11 cellular contexts compared by ENCODE assay signal in genomic region chr13:113110852-113111315, GRCh38. TPM values are rescaled to one million over a fixed set of nuclear protein-coding genes. Genes with fewer than 3 reads are reported as not detected.
A peak's percentile ranks its signal among the peaks of the same experiment; 100 is the strongest.
DNase-seq lines count a peak whose midpoint lies in the region; ATAC-seq and TF ChIP-seq lines count a peak whose summit lies in the region.
"Had no signal": no experiment of that assay in that cellular context is flagged by ENCODE, and none has a peak within 500 bp of the region (broad histone marks: within the 10 kb centered on the region; RNA-seq: fewer than 3 reads in every experiment).

No MANE protein-coding gene starts in this region.

- no peaks in the 10 kb centered on the region for H3K9me3 Mint-ChIP-seq in T-cell

- no peak overlapping the region for H3K27ac Mint-ChIP-seq in T-cell

- no TSS peak for BruUV-seq in PC-3 (replicated peaks; lab: Mats Ljungman, UMichigan)

- H3K36me3 Mint-ChIP-seq in T-cell, result no peaks in the 10 kb centered on the region

- H3K27ac ChIP-seq in ACC112 (ENCODE audit: low read depth, low read length), result no peak overlapping the region
- H3K27ac ChIP-seq in heart left ventricle, result no peak overlapping the region
- no peak overlapping the region for H3K27ac ChIP-seq in osteoblast (ENCODE audit: low read depth, low read length)
- H3K27ac ChIP-seq in PC-3 (ENCODE audit: low read length), result no peak overlapping the region

- H3K4me1 Mint-ChIP-seq in T-cell, result peaks cover 0 to 5% (median 3%) of the 10 kb centered on the region in 3 donors

- peak overlapping the region; percentile 51 to 65 (median 60) for H3K4me3 Mint-ChIP-seq in T-cell

- H3K79me2 ChIP-seq in ACC112 (ENCODE audit: control insufficient read depth, insufficient read depth, low read length, unreplicated experiment) (no peaks in the 10 kb centered on the region), osteoblast (ENCODE audit: insufficient read depth, low read length) (no peaks in the 10 kb centered on the region), PC-3 (ENCODE audit: low read length) (no peaks in the 10 kb centered on the region)

- H3K27me3 ChIP-seq in ACC112 (ENCODE audit: insufficient read depth, low read length), result peaks cover 21% of the 10 kb centered on the region
- H3K27me3 ChIP-seq in heart left ventricle, result peaks cover 4 to 28% (median 21%) of the 10 kb centered on the region in 9 donors
- peaks cover 15% of the 10 kb centered on the region for H3K27me3 ChIP-seq in osteoblast (ENCODE audit: insufficient read depth, low read length)
- no peaks in the 10 kb centered on the region for H3K27me3 ChIP-seq in PC-3 (ENCODE audit: low read length)

- no peak overlapping the region for H3K9ac ChIP-seq in PC-3 (ENCODE audit: low read length)

- 16 to 48% (median 22%) methylated on average over 20 to 49 of the region's 49 CpGs for WGBS in heart left ventricle, 4 donors

- H3K4me2 ChIP-seq in osteoblast (ENCODE audit: insufficient read depth, low read length), result no peak overlapping the region
- no peak overlapping the region for H3K4me2 ChIP-seq in PC-3 (ENCODE audit: low read length)

- DNase-seq in T-cell (no peak), heart left ventricle (peak in 3 of 5 donors; percentile 14 to 48 (median 16)), osteoblast (ENCODE audit: insufficient read length, low spot score, missing footprints) (peak; percentile 26), NCI-H774 (lab: John Stamatoyannopoulos, UW) (no peak), PC-3 (no peak), T-helper 2 cell (no peak)
- DNase-seq: NCI-H2029 treated with DMSO at 0.1 percent for 48 hours, SHP77 treated with DMSO at 0.1 percent for 48 hours had no signal

- no peaks in the 10 kb centered on the region for H3K9me2 ChIP-seq in PC-3 (replicated peaks; ENCODE audit: low read length)

- H3F3A ChIP-seq in PC-3 (ENCODE audit: low read length, unreplicated experiment), result no peaks in the 10 kb centered on the region

- no peak for TF ChIP-seq CTCF in heart left ventricle (IDR thresholded peaks at IDR 0.05)
- TF ChIP-seq CTCF in osteoblast (IDR thresholded peaks at IDR 0.05; ENCODE audit: extremely low read depth, low read depth, low read length), result no peak
- no peak for TF ChIP-seq CTCF in PC-3 (conservative IDR thresholded peaks at IDR 0.05; ENCODE audit: low read depth, low read length)

- no peaks in the 10 kb centered on the region for H3K36me3 ChIP-seq in ACC112 (ENCODE audit: insufficient read depth, low read length)
- no peaks in the 10 kb centered on the region for H3K36me3 ChIP-seq in heart left ventricle
- H3K36me3 ChIP-seq in osteoblast (ENCODE audit: insufficient read depth, low read length), result no peaks in the 10 kb centered on the region
- H3K36me3 ChIP-seq in PC-3 (ENCODE audit: low read depth, low read length), result no peaks in the 10 kb centered on the region

- H2AFZ ChIP-seq in ACC112 (ENCODE audit: low read length, unreplicated experiment) (no peak overlapping the region), osteoblast (ENCODE audit: low read length) (no peak overlapping the region), PC-3 (ENCODE audit: low read length) (no peak overlapping the region)

- CTCF ChIA-PET in T-cell (lab: Charles Lee) (no interaction called here), PC-3 (lab: Charles Lee) (no interaction called here)

- POLR2A ChIA-PET in T-cell (lab: Charles Lee), result no interaction called here
- POLR2A ChIA-PET in PC-3 (lab: Charles Lee; ENCODE audit: unreplicated experiment), result no interaction called here

- H3K9me3 ChIP-seq in heart left ventricle (no peaks in the 10 kb centered on the region), osteoblast (ENCODE audit: low read depth, low read length) (no peaks in the 10 kb centered on the region), PC-3 (ENCODE audit: low read length) (no peaks in the 10 kb centered on the region)

- ATAC-seq in T-cell (replicated peaks in 1 of 4) (peak; percentile 46 to 59 (median 47)), heart left ventricle (no peak), PC-3 (no peak), GM19467 (IDR thresholded peaks at IDR 0.05; ENCODE audit: unreplicated experiment) (no peak)

- H3K4me1 ChIP-seq in ACC112 (ENCODE audit: control insufficient read depth, insufficient read depth, low read length, unreplicated experiment) (no peaks in the 10 kb centered on the region), heart left ventricle (peaks cover 0 to 18% (median 13%) of the 10 kb centered on the region in 12 donors), osteoblast (ENCODE audit: insufficient read depth, low read length) (no peaks in the 10 kb centered on the region), PC-3 (ENCODE audit: insufficient read depth, low read length) (no peaks in the 10 kb centered on the region)

- H3K4me3 ChIP-seq in ACC112 (ENCODE audit: low read depth, low read length), result peak overlapping the region; percentile 63
- H3K4me3 ChIP-seq in heart left ventricle, result peak overlapping the region; percentile 20 to 57 (median 50)
- H3K4me3 ChIP-seq in osteoblast (ENCODE audit: insufficient read depth, low read length), result no peak overlapping the region
- H3K4me3 ChIP-seq in PC-3 (ENCODE audit: low read length), result no peak overlapping the region

- H4K20me1 ChIP-seq in osteoblast (ENCODE audit: insufficient read depth, low read length) (no peaks in the 10 kb centered on the region), PC-3 (ENCODE audit: low read length) (no peaks in the 10 kb centered on the region)

- intact Hi-C loops in heart left ventricle (cut with DNase I), result no loop called here
- intact Hi-C loops in PC-3 (cut with micrococcal nuclease), result no loop called here

- peaks cover 0 to 5% of the 10 kb centered on the region in 2 donors for H3K27me3 Mint-ChIP-seq in T-cell

- TF ChIP-seq POLR2A in heart left ventricle (IDR thresholded peaks at IDR 0.05), result no peak

RNA-seq across cellular contexts. Expression of gene F7, which starts 5.3 kb away (rescaled TPM):
- under 1 TPM in 3 of 5 donors, not detected in 2; 0.13 to 0.23 (median 0.23) TPM for total RNA-seq in T-cell
- under 1 TPM in 3 of 9 donors, not detected in 6; 0.10 to 0.41 (median 0.16) TPM for total RNA-seq in heart left ventricle
- polyA plus RNA-seq in heart left ventricle, result under 1 TPM in 1 of 2 donors, not detected in 1; 0.01 TPM
- under 0.01 TPM in 1 of 2 replicates, not detected in the other for total RNA-seq in osteoblast
- not detected in 2 replicates for total RNA-seq in PC-3 (2014; rRNA removed)

RNA-seq across cellular contexts. Expression of gene F10, which starts 11.7 kb away (rescaled TPM):
- total RNA-seq in T-cell, result not detected
- 10 to 100 TPM in 4 of 9 donors, 1 to 10 TPM in 5; 2.4 to 13.6 (median 9.8) TPM for total RNA-seq in heart left ventricle
- 1 to 10 TPM; 2.4 to 9.2 TPM for polyA plus RNA-seq in heart left ventricle
- 0.29 TPM in 1 of 2 replicates, not detected in the other for total RNA-seq in osteoblast
- total RNA-seq in PC-3 (2014; rRNA removed), result not detected in 2 replicates

RNA-seq across cellular contexts. Expression of gene PROZ, which starts 47.6 kb away (rescaled TPM):
- total RNA-seq in T-cell (not detected), heart left ventricle (not detected), osteoblast (not detected in 2 replicates), PC-3 (2014; rRNA removed) (not detected in 2 replicates)
- not detected for polyA plus RNA-seq in heart left ventricle
- total RNA-seq: lung had no signal
- polyA plus RNA-seq: lung had no signal

Comparison
In these comparisons a context has a peak if more than half of its experiments do, and no peak if none do; other contexts are left out.
1. H3K4me3 ChIP-seq: peak in ACC112 (single experiment) and heart left ventricle (12 of 12); none in osteoblast (single experiment) and PC-3 (single experiment).
2. ATAC-seq: peak in T-cell (4 of 4); none in heart left ventricle (0 of 4), PC-3 (single experiment) and GM19467 (single experiment).
3. DNase-seq: peak in heart left ventricle (3 of 5) and osteoblast (single experiment); none in T-cell (0 of 34), NCI-H774 (single experiment), PC-3 (single experiment) and T-helper 2 cell (0 of 5).